ENCODE assay signal across 12 cellular contexts in the genomic region with DNA sequence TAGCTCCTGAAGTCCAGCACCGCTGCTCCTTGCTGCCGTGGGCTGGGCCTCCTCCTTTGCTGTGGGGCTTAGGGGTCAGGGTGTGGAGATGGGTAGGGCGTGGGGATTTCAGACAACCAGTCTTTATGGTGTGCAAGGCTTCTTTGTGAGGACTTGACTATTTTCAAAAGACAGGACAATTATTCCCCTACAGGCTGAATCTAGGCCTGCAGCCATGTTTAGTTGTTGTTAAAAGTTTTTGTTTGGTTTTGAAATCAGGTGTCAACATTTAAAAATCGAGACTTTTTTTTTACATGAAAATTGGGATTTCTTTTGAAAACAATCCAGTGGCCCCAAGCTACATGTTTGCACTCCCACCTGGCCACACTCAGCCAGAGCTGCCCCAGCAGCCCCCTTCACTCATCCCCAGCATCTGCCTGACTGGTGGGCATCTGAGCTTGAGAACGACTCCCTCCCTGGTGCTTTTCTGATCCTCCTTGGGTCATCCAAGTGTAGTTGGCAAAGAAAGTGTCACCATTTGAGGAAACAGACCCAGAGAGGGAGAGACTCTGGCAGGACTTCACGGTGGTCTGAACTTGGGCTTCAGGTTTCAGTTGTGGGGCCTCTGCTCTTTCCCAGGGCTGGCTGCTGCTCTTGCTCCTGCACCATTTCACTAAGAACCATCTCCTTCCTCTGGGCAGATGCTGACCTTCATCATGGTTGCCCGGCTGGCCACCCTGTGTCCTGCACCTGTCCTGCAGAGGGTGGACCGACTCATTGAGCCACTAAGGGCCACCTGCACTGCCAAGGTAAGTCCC. TPM values are rescaled to one million over a fixed set of nuclear protein-coding genes. Genes with fewer than 3 reads are reported as not detected.
DNase-seq lines count a peak whose midpoint lies in the region; ATAC-seq, FAIRE-seq and TF ChIP-seq lines count a peak whose summit lies in the region.
"Had no signal": no experiment of that assay in that cellular context is flagged by ENCODE, and none has a peak within 500 bp of the region (broad histone marks: within the 10 kb centered on the region; RNA-seq: fewer than 3 reads in every experiment).

No MANE protein-coding gene starts in this region.

- no peak; the same call in 1 of the 2 replicates for TF ChIP-seq POLR2A in GM12891 (IDR thresholded peaks at IDR 0.05; ENCODE audit: low read depth, low read length)

- no peak overlapping the region for H3K4me2 ChIP-seq in astrocyte (ENCODE audit: low read length)

- ATAC-seq in naive B cell (ENCODE audit: low read depth in 2 of 2), result no peak
- ATAC-seq in HG03108 (IDR thresholded peaks at IDR 0.05; ENCODE audit: unreplicated experiment), result no peak

- H3K27ac ChIP-seq in C4-2B, result no peak overlapping the region
- H3K27ac ChIP-seq in astrocyte (ENCODE audit: low read depth, low read length), result no peak overlapping the region
- H3K27ac ChIP-seq: pancreas had no signal

- no peak overlapping the region for H3K4me3 Mint-ChIP-seq in astrocyte (ENCODE audit: unreplicated experiment)
- no peak overlapping the region for H3K4me3 Mint-ChIP-seq in naive B cell
- H3K4me3 Mint-ChIP-seq: activated B cell treated with CpG ODN at 0.5 μM for 24 hours had no signal

- H3K9ac ChIP-seq in astrocyte (ENCODE audit: low read length), result no peak overlapping the region

- H3K36me3 ChIP-seq in astrocyte (ENCODE audit: insufficient read depth, low read length), result peaks cover 37% of the 10 kb centered on the region

- no peak overlapping the region for H3K4me3 ChIP-seq in astrocyte (ENCODE audit: insufficient read depth, low read depth, low read length)
- H3K4me3 ChIP-seq: pancreas, tibial nerve had no signal

- peak; percentile 13; the same call in 1 of the 2 replicates for TF ChIP-seq CTCF in C4-2B (conservative IDR thresholded peaks at IDR 0.05)
- TF ChIP-seq CTCF in astrocyte (IDR thresholded peaks at IDR 0.05; ENCODE audit: insufficient read depth, low read depth, low read length), result peak; percentile 33
- TF ChIP-seq CTCF in GM13976 (IDR thresholded peaks at IDR 0.05; ENCODE audit: borderline replicate concordance, control extremely low read depth, extremely low read depth, insufficient read depth, missing control alignments), result no peak

- H3K79me2 ChIP-seq in astrocyte (ENCODE audit: insufficient read depth, low read length), result peaks cover 11% of the 10 kb centered on the region

- H2AFZ ChIP-seq in astrocyte (ENCODE audit: low read depth, low read length), result no peak overlapping the region

- no peaks in the 10 kb centered on the region for H3K27me3 ChIP-seq in astrocyte (ENCODE audit: insufficient read depth, low read length)
- H3K27me3 ChIP-seq: pancreas, tibial nerve had no signal

- H4K20me1 ChIP-seq in astrocyte (ENCODE audit: insufficient read depth, low read length), result peaks cover 57% of the 10 kb centered on the region

- H3K27ac Mint-ChIP-seq in astrocyte (ENCODE audit: unreplicated experiment) (peak overlapping the region; percentile 18), naive B cell (peak overlapping the region in 4 of 6 donors; percentile 42 to 86 (median 68))

- no peaks in the 10 kb centered on the region for H3K4me1 ChIP-seq in astrocyte (ENCODE audit: insufficient read depth, low read length)
- H3K4me1 ChIP-seq: pancreas had no signal

- DNase-seq in GM12891 (ENCODE audit: insufficient read length, low spot score) (no peak), astrocyte (ENCODE audit: low read depth) (no peak), naive B cell (no peak), RPMI8226 (no peak), GM13976 (ENCODE audit: low spot score) (no peak), NCI-H146 (lab: John Stamatoyannopoulos, UW) (no peak)
- DNase-seq: activated B cell treated with CpG ODN at 0.5 μM for 24 hours, pancreas had no signal

- FAIRE-seq in GM12891 (lab: Jason Lieb, UNC) (no peak), astrocyte (lab: Jason Lieb, UNC) (no peak)
- FAIRE-seq: pancreas, RCC 7860 had no signal

- H3K9me3 Mint-ChIP-seq in astrocyte (ENCODE audit: unreplicated experiment) (no peaks in the 10 kb centered on the region), naive B cell (no peaks in the 10 kb centered on the region)
- H3K9me3 Mint-ChIP-seq: activated B cell treated with CpG ODN at 0.5 μM for 24 hours had no signal

- H3K27me3 Mint-ChIP-seq in astrocyte (ENCODE audit: low read depth, unreplicated experiment), result no peaks in the 10 kb centered on the region
- no peaks in the 10 kb centered on the region for H3K27me3 Mint-ChIP-seq in naive B cell
- H3K27me3 Mint-ChIP-seq: activated B cell treated with CpG ODN at 0.5 μM for 24 hours had no signal

- in situ Hi-C loops in GM13976 (cut with MboI; ENCODE audit: low sequenced_read_pairs, unreplicated experiment), result no loop called here

- H3K36me3 Mint-ChIP-seq in astrocyte (ENCODE audit: low read depth, unreplicated experiment) (peaks cover 37% of the 10 kb centered on the region), naive B cell (peaks cover 0 to 5% of the 10 kb centered on the region in 2 donors)

- H3K9me3 ChIP-seq in astrocyte (ENCODE audit: insufficient read depth, low read depth, low read length), result no peaks in the 10 kb centered on the region
- H3K9me3 ChIP-seq: pancreas, tibial nerve had no signal

- H3K4me1 Mint-ChIP-seq in astrocyte (ENCODE audit: low read depth, unreplicated experiment) (peaks cover 15% of the 10 kb centered on the region), naive B cell (peaks cover 2 to 13% (median 3%) of the 10 kb centered on the region in 3 donors)
- H3K4me1 Mint-ChIP-seq: activated B cell treated with CpG ODN at 0.5 μM for 24 hours had no signal

TF ChIP-seq in GM12891, 5 proteins besides CTCF, POLR2A, EP300 and RAD21:
- no peak for TF ChIP-seq PAX5 (IDR thresholded peaks at IDR 0.05; ENCODE audit: insufficient read depth, low read length, severe bottlenecking)
- no peak for TF ChIP-seq POU2F2 (IDR thresholded peaks at IDR 0.05; ENCODE audit: low read depth, low read length)
- peak; percentile 41; the same call in 1 of the 2 replicates for TF ChIP-seq POLR2AphosphoS5 (IDR thresholded peaks at IDR 0.05; ENCODE audit: low read depth, low read length)
- TF ChIP-seq SPI1 (IDR thresholded peaks at IDR 0.05; ENCODE audit: low read depth, low read length), result no peak
- no peak for TF ChIP-seq TAF1 (IDR thresholded peaks at IDR 0.05; ENCODE audit: low read depth, low read length)
TF ChIP-seq in GM12891: peak in this region for 1.

RNA-seq across cellular contexts. Expression of a gene that starts 10.4 kb away (rescaled TPM):
- polyA plus RNA-seq in GM12891 (2012; ENCODE audit: low read depth, missing spikeins), result 5,644 TPM
- 1,349 and 1,479 TPM in 2 replicates for total RNA-seq in astrocyte
- polyA plus RNA-seq in naive B cell (ENCODE audit: low read depth in 6 of 6), result 1,000 to 10,000 TPM; 1,322 to 3,271 (median 2,987) TPM

RNA-seq across cellular contexts. Expression of a gene that starts 34.5 kb away (rescaled TPM):
- polyA plus RNA-seq in GM12891 (2012; ENCODE audit: low read depth, missing spikeins), result 0.27 TPM
- total RNA-seq in astrocyte, result 3.8 and 4.6 TPM in 2 replicates
- under 1 TPM in 5 of 6 donors, not detected in 1; 0.12 to 0.61 (median 0.49) TPM for polyA plus RNA-seq in naive B cell (ENCODE audit: low read depth in 6 of 6)
